In the genomic region with DNA sequence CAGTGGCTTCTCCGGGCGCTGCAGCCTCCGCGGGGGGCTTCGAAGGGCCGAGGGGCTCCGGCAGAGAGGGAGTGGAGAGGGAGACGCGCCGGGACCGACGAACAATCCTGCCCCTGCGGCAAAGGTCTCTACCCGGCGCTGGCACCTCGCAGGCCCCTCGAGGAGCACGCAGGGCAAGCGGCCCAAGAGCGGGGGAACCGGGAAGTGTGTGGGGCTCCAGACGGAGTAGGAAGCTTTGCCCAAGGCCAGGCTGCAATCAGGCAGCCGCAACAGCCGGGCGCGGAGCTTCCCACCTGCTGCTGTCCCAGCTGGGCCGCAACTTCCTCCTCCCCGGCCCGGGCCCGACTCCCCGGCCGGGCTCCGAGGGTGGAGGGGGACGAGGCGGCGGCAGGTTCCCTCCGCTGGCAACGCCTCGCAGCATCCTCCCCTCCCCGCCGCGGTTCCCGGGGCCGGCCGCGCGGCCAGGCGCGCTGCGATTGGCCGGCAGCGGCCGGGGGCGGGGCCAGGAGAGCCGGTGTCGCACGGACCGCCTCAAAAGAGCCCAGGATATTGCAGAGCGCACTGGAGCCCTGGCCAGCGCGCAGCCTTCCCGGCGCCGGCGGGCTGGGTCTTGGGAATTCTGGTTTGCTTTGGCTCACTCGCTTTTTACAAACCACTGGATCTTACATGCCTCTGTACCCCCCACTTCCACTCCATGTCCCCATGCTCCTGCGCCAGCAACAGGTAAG, we compare ENCODE assay signal across 8 cellular contexts. TPM values are rescaled to one million over a fixed set of nuclear protein-coding genes. Genes with fewer than 3 reads are reported as not detected.
A peak's percentile ranks its signal among the peaks of the same experiment; 100 is the strongest.
DNase-seq lines count a peak whose midpoint lies in the region; ATAC-seq, FAIRE-seq and TF ChIP-seq lines count a peak whose summit lies in the region.

A gene (plus strand): TSS at position 554 of the 728 bp plus-strand sequence. CDS start 5,508 bp downstream, outside the sequence.

- no peak for FAIRE-seq in RCC 7860 (lab: Jason Lieb, UNC)

- ATAC-seq in GM21737 (IDR thresholded peaks at IDR 0.05; ENCODE audit: unreplicated experiment) (peak; percentile 97), heart left ventricle (peak; percentile 83 to 97 (median 91)), aorta (ENCODE audit: low FRiP score) (peak; percentile 96)

- DNase-seq in EL = peak; percentile 86
- peak; percentile 38 for DNase-seq in Jurkat, Clone E6-1 (ENCODE audit: low read depth, low spot score)
- DNase-seq in RCC 7860 (ENCODE audit: low spot score) = peak; percentile 64
- peak; percentile 86 for DNase-seq in adipocyte (ENCODE audit: low read depth)
- DNase-seq in heart left ventricle = peak; percentile 92 to 94 (median 94)
- DNase-seq in ovary = peak; percentile 81 to 88 (median 86)
- DNase-seq in aorta = peak; percentile 93 to 95

- H3K36me3 ChIP-seq in adipocyte (ENCODE audit: control insufficient read depth, insufficient read depth, low read length, severe bottlenecking) (no peaks in the 10 kb centered on the region), heart left ventricle (no peaks in the 10 kb centered on the region), ovary (no peaks in the 10 kb centered on the region), aorta (ENCODE audit: control insufficient read depth in 1 of 2, insufficient read depth in 2 of 2, low read length in 1 of 2) (no peaks in the 10 kb centered on the region)

- TF ChIP-seq EP300 in ovary (IDR thresholded peaks at IDR 0.05) = no peak

- TF ChIP-seq CTCF in heart left ventricle (IDR thresholded peaks at IDR 0.05) (peak in 1 of 12 donors; percentile 3), ovary (IDR thresholded peaks at IDR 0.05) (no peak)

- WGBS in heart left ventricle, 4 donors = 0 to 1% (median 0%) methylated on average over 18 to 67 of the region's 67 CpGs
- 0 to 1% (median 1%) methylated on average over 41 to 67 of the region's 67 CpGs for WGBS in ovary, 3 donors
- 0% methylated on average over 67 of the region's 67 CpGs for WGBS in aorta, 2 donors

- H3K9ac ChIP-seq in adipocyte (ENCODE audit: low read length) = peak within 1 kb of the TSS; percentile 79

- H3K27me3 ChIP-seq in adipocyte (replicated peaks; ENCODE audit: control insufficient read depth, insufficient read depth, low read length) (no peaks in the 10 kb centered on the region), heart left ventricle (no peaks in the 10 kb centered on the region), ovary (no peaks in the 10 kb centered on the region), aorta (ENCODE audit: control insufficient read depth in 1 of 2, insufficient read depth in 2 of 2, low read length in 1 of 2) (no peaks in the 10 kb centered on the region)

- intact Hi-C loops in heart left ventricle (cut with DNase I) (loop anchor here in 9 of 10 donors (2.0 to 10.0 kb wide), 7 partner anchors 143 to 562 kb away; no protein-coding TSS in a partner anchor), ovary (cut with DNase I) (loop anchor here in 1 of 4 donors (10.0 kb wide), 1 partner anchor 604 kb away; no protein-coding TSS in a partner anchor), aorta (cut with DNase I) (no loop called here)

- TF ChIP-seq POLR2A in heart left ventricle (IDR thresholded peaks at IDR 0.05) = peak; percentile 61 to 99
- TF ChIP-seq POLR2A in ovary (IDR thresholded peaks at IDR 0.05) = peak; percentile 56

- H3K27ac ChIP-seq in heart left ventricle (peak within 1 kb of the TSS; percentile 87 to 98 (median 94)), ovary (peak within 1 kb of the TSS; percentile 78 to 86), aorta (ENCODE audit: low read depth in 1 of 2, low read length in 2 of 2) (peak within 1 kb of the TSS in 1 of 2 donors; percentile 22)

- H3K9me3 ChIP-seq in adipocyte (ENCODE audit: control insufficient read depth, low read length) (no peaks in the 10 kb centered on the region), heart left ventricle (no peaks in the 10 kb centered on the region), ovary (no peaks in the 10 kb centered on the region), aorta (ENCODE audit: control insufficient read depth, low read length) (no peaks in the 10 kb centered on the region)

- peak within 1 kb of the TSS; percentile 34 for H3K4me3 ChIP-seq in Jurkat, Clone E6-1 (ENCODE audit: low read length)
- H3K4me3 ChIP-seq in adipocyte (ENCODE audit: low read length) (peak within 1 kb of the TSS; percentile 87), heart left ventricle (peak within 1 kb of the TSS; percentile 62 to 87 (median 77)), ovary (peak within 1 kb of the TSS; percentile 57), aorta (ENCODE audit: low read length in 2 of 2) (peak within 1 kb of the TSS; percentile 67 to 71)

- H3K4me1 ChIP-seq in adipocyte (ENCODE audit: control insufficient read depth, insufficient read depth, low read length) = peaks cover 27% of the 10 kb centered on the region
- H3K4me1 ChIP-seq in heart left ventricle = peaks cover 0 to 38% (median 4%) of the 10 kb centered on the region in 12 donors
- peaks cover 5% of the 10 kb centered on the region for H3K4me1 ChIP-seq in ovary (ENCODE audit: insufficient read depth)
- H3K4me1 ChIP-seq in aorta (ENCODE audit: control insufficient read depth in 1 of 2, insufficient read depth in 2 of 2, low read length in 2 of 2) = no peaks in the 10 kb centered on the region

RNA-seq across cellular contexts. Expression of the gene that starts here (rescaled TPM):
- not detected for polyA plus RNA-seq in Jurkat, Clone E6-1 (2012; ENCODE audit: insufficient read depth, insufficient read length)
- 10 to 100 TPM; 28.8 to 60.7 (median 48.8) TPM for total RNA-seq in heart left ventricle
- polyA plus RNA-seq in heart left ventricle = 10 to 100 TPM in 1 of 2 donors, 1 to 10 TPM in 1; 7.1 to 24.7 TPM
- 1 to 10 TPM; 1.3 to 3.8 (median 2.7) TPM for total RNA-seq in ovary
- polyA plus RNA-seq in ovary = 1 to 10 TPM in 1 of 2 donors, under 1 TPM in 1; 0.97 to 1.6 TPM
- total RNA-seq in aorta = 1 to 10 TPM; 3.1 to 5.1 TPM
- under 1 TPM in 1 of 2 donors, not detected in 1; 0.75 TPM for polyA plus RNA-seq in aorta

Comparison
In these comparisons a context has a peak if more than half of its experiments do, and no peak if none do; other contexts are left out.
1. RNA of the gene that starts here (total RNA-seq): 28.8 to 60.7 TPM in heart left ventricle; 3.1 to 5.1 TPM in aorta and 1.3 to 3.8 TPM in ovary; every median in the first group is over 4 times any median in the second.
2. DNase-seq: peak in every context shown above with its lines; median percentile 94 in heart left ventricle; 94 in aorta; 86 in EL; 86 in adipocyte; 86 in ovary; 64 in RCC 7860; 38 in Jurkat, Clone E6-1.
3. H3K4me3 ChIP-seq: peak in every context shown above with its lines; median percentile 87 in adipocyte; 77 in heart left ventricle; 69 in aorta; 57 in ovary; 34 in Jurkat, Clone E6-1.
4. intact Hi-C loops: an anchor here in heart left ventricle (2.0 to 10.0 kb wide); none called in aorta.
5. Peak in every context shown above with its lines, with median percentiles within 50 percentile points of each other: ATAC-seq.